In the genomic region with DNA sequence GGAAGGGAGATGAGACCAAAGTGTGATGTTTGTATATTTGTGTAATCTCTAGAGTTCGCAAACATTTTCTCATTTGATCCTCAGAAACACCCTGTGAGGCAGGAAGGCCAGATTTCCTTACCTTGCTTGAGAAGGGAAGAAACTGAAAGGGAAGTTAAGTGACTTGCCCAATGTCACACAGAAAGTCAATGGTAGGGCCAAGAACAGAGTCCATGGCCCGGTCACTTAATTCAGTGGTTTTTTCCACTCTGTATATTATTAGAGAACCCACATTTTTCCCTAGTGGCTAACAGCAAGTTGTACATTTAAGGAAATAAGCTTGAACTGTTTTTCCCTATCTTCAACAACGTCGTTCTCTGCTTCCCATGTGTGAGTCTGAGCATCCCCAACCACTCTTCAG, we compare ENCODE assay signal across 11 cellular contexts. TPM values are rescaled to one million over a fixed set of nuclear protein-coding genes. Genes with fewer than 3 reads are reported as not detected.
DNase-seq lines count a peak whose midpoint lies in the region; ATAC-seq lines count a peak whose summit lies in the region.
"Had no signal": no experiment of that assay in that cellular context is flagged by ENCODE, and none has a peak within 500 bp of the region (broad histone marks: within the 10 kb centered on the region; RNA-seq: fewer than 3 reads in every experiment).

No MANE protein-coding gene starts in this region.

- H3K14ac ChIP-seq in mesenchymal stem cell (ENCODE audit: low read length in 2 of 2), result no peak overlapping the region

- no peak overlapping the region for H3K4me2 ChIP-seq in mesenchymal stem cell (ENCODE audit: low read length, poor library complexity, severe bottlenecking)

- H3K27me3 ChIP-seq in mesenchymal stem cell (ENCODE audit: control insufficient read depth in 1 of 2, insufficient read depth in 1 of 2, low read length in 2 of 2) (no peaks in the 10 kb centered on the region), H7 (ENCODE audit: control insufficient read depth, insufficient read depth, low read length) (no peaks in the 10 kb centered on the region)

- no peaks in the 10 kb centered on the region for H3K27me3 Mint-ChIP-seq in stimulated activated naive CD8-positive, alpha-beta T cell treated with anti-CD3 and anti-CD28 coated beads, Interleukin-15, Interleukin-2, amounts not matched to agents 100 ng/mL and 50 ng/mL, for 24 hours
- H3K27me3 Mint-ChIP-seq in activated naive CD8-positive, alpha-beta T cell treated with anti-CD3 and anti-CD28 coated beads, Interleukin-2, amount 10 ng/mL, durations not matched to agents 7 days and 5 days, result peaks cover 2% of the 10 kb centered on the region
- H3K27me3 Mint-ChIP-seq: type B pancreatic cell had no signal

- no peaks in the 10 kb centered on the region for H3K4me1 ChIP-seq in mesenchymal stem cell (ENCODE audit: control insufficient read depth, insufficient read depth, low read depth, low read length)

- H3K9ac ChIP-seq in mesenchymal stem cell (ENCODE audit: low read length), result no peak overlapping the region

- no peak overlapping the region for H2BK5ac ChIP-seq in mesenchymal stem cell (ENCODE audit: low read depth, low read length, poor library complexity, severe bottlenecking)

- H2BK120ac ChIP-seq in mesenchymal stem cell (ENCODE audit: low read depth, low read length), result no peak overlapping the region

- H3K4ac ChIP-seq in mesenchymal stem cell (ENCODE audit: low read depth in 1 of 2, low read length in 2 of 2), result no peak overlapping the region

- H4K8ac ChIP-seq in mesenchymal stem cell (ENCODE audit: low read length), result no peak overlapping the region

- H3K36me3 Mint-ChIP-seq in stimulated activated naive CD8-positive, alpha-beta T cell treated with anti-CD3 and anti-CD28 coated beads, Interleukin-15, Interleukin-2, amounts not matched to agents 100 ng/mL and 50 ng/mL, for 24 hours (ENCODE audit: low read depth), result no peaks in the 10 kb centered on the region
- H3K36me3 Mint-ChIP-seq in activated naive CD8-positive, alpha-beta T cell treated with anti-CD3 and anti-CD28 coated beads, Interleukin-2, amount 10 ng/mL, durations not matched to agents 7 days and 5 days, result peaks cover 2% of the 10 kb centered on the region
- H3K36me3 Mint-ChIP-seq: type B pancreatic cell had no signal

- no peak overlapping the region for H2AK5ac ChIP-seq in mesenchymal stem cell (ENCODE audit: low read length, severe bottlenecking)

- H3K4me1 Mint-ChIP-seq in stimulated activated naive CD8-positive, alpha-beta T cell treated with anti-CD3 and anti-CD28 coated beads, Interleukin-15, Interleukin-2, amounts not matched to agents 100 ng/mL and 50 ng/mL, for 24 hours (ENCODE audit: low read depth), result peaks cover 22% of the 10 kb centered on the region
- peaks cover 18% of the 10 kb centered on the region for H3K4me1 Mint-ChIP-seq in activated naive CD8-positive, alpha-beta T cell treated with anti-CD3 and anti-CD28 coated beads, Interleukin-2, amount 10 ng/mL, durations not matched to agents 7 days and 5 days

- H3K23ac ChIP-seq in mesenchymal stem cell (ENCODE audit: low read length in 2 of 2), result no peak overlapping the region

- no peaks in the 10 kb centered on the region for H3K79me1 ChIP-seq in mesenchymal stem cell (replicated peaks; ENCODE audit: low read length, poor library complexity, severe bottlenecking)

- H3K27ac ChIP-seq in mesenchymal stem cell (ENCODE audit: low read length, poor library complexity, severe bottlenecking), result no peak overlapping the region

- no peak overlapping the region for H2BK12ac ChIP-seq in mesenchymal stem cell (ENCODE audit: low read length in 2 of 2)

- no peaks in the 10 kb centered on the region for H3K9me3 ChIP-seq in mesenchymal stem cell (ENCODE audit: control insufficient read depth, low read length)

- 91% methylated on average over 4 of the region's 4 CpGs for WGBS in mesenchymal stem cell

- H3K9me3 Mint-ChIP-seq in stimulated activated naive CD8-positive, alpha-beta T cell treated with anti-CD3 and anti-CD28 coated beads, Interleukin-15, Interleukin-2, amounts not matched to agents 100 ng/mL and 50 ng/mL, for 24 hours, result no peaks in the 10 kb centered on the region
- no peaks in the 10 kb centered on the region for H3K9me3 Mint-ChIP-seq in activated naive CD8-positive, alpha-beta T cell treated with anti-CD3 and anti-CD28 coated beads, Interleukin-2, amount 10 ng/mL, durations not matched to agents 7 days and 5 days
- H3K9me3 Mint-ChIP-seq: nephron; T-helper 1 cell treated with Interleukin-12 subunit alpha and Interleukin-12 subunit beta and Interleukin-4 antibody, amounts not matched to agents 30 μg/mL and 1 μg/mL, for 36 hours; type B pancreatic cell had no signal

- no peaks in the 10 kb centered on the region for H3K36me3 ChIP-seq in mesenchymal stem cell (ENCODE audit: control insufficient read depth in 1 of 2, insufficient read depth in 2 of 2, low read depth in 1 of 2, low read length in 2 of 2)
- no peaks in the 10 kb centered on the region for H3K36me3 ChIP-seq in H7 (replicated peaks; ENCODE audit: control insufficient read depth, insufficient read depth, low read length)

- H3K27ac Mint-ChIP-seq in stimulated activated naive CD8-positive, alpha-beta T cell treated with anti-CD3 and anti-CD28 coated beads, Interleukin-15, Interleukin-2, amounts not matched to agents 100 ng/mL and 50 ng/mL, for 24 hours, result peak overlapping the region; percentile 57
- peak overlapping the region; percentile 97 for H3K27ac Mint-ChIP-seq in activated naive CD8-positive, alpha-beta T cell treated with anti-CD3 and anti-CD28 coated beads, Interleukin-2, amount 10 ng/mL, durations not matched to agents 7 days and 5 days
- H3K27ac Mint-ChIP-seq: nephron; T-helper 1 cell treated with Interleukin-12 subunit alpha and Interleukin-12 subunit beta and Interleukin-4 antibody, amounts not matched to agents 30 μg/mL and 1 μg/mL, for 36 hours; type B pancreatic cell had no signal

- no peak overlapping the region for H2BK15ac ChIP-seq in mesenchymal stem cell (ENCODE audit: low read depth, poor library complexity, severe bottlenecking)

- no peak overlapping the region for H4K91ac ChIP-seq in mesenchymal stem cell (ENCODE audit: low read length)

- POLR2A ChIA-PET in activated naive CD8-positive, alpha-beta T cell treated with anti-CD3 and anti-CD28 coated beads, Interleukin-2, amount 10 ng/mL, durations not matched to agents 7 days and 5 days (lab: Charles Lee), result no interaction called here

- H3K18ac ChIP-seq in mesenchymal stem cell (ENCODE audit: low read depth in 1 of 2, low read length in 2 of 2), result no peak overlapping the region

- H2AFZ ChIP-seq in mesenchymal stem cell (ENCODE audit: low read depth, low read length), result no peak overlapping the region

- no peak for ATAC-seq in stimulated activated naive CD8-positive, alpha-beta T cell treated with anti-CD3 and anti-CD28 coated beads, Interleukin-15, Interleukin-2, amounts not matched to agents 100 U/mL and 50 U/mL, for 24 hours
- peak; percentile 12 for ATAC-seq in HG03064 (IDR thresholded peaks at IDR 0.05; ENCODE audit: low read depth, unreplicated experiment)
- peak; percentile 4 for ATAC-seq in activated naive CD8-positive, alpha-beta T cell treated with anti-CD3 and anti-CD28 coated beads, Interleukin-2, amount 10 ng/mL, durations not matched to agents 7 days and 5 days (ENCODE audit: low read depth)

- H3K4me3 ChIP-seq in mesenchymal stem cell (ENCODE audit: insufficient read depth in 1 of 2, low read depth in 1 of 2, low read length in 2 of 2), result no peak overlapping the region
- H3K4me3 ChIP-seq in H7 (ENCODE audit: insufficient read depth, low read depth, low read length), result no peak overlapping the region

- no peak overlapping the region for H3K4me3 Mint-ChIP-seq in stimulated activated naive CD8-positive, alpha-beta T cell treated with anti-CD3 and anti-CD28 coated beads, Interleukin-15, Interleukin-2, amounts not matched to agents 100 ng/mL and 50 ng/mL, for 24 hours
- peak overlapping the region; percentile 87 for H3K4me3 Mint-ChIP-seq in activated naive CD8-positive, alpha-beta T cell treated with anti-CD3 and anti-CD28 coated beads, Interleukin-2, amount 10 ng/mL, durations not matched to agents 7 days and 5 days
- H3K4me3 Mint-ChIP-seq: nephron; T-helper 1 cell treated with Interleukin-12 subunit alpha and Interleukin-12 subunit beta and Interleukin-4 antibody, amounts not matched to agents 30 μg/mL and 1 μg/mL, for 36 hours; type B pancreatic cell had no signal

- DNase-seq in stimulated activated naive CD8-positive, alpha-beta T cell treated with anti-CD3 and anti-CD28 coated beads, Interleukin-15, Interleukin-2, amounts not matched to agents 100 U/mL and 50 U/mL, for 24 hours, result no peak
- no peak for DNase-seq in activated naive CD8-positive, alpha-beta T cell treated with anti-CD3 and anti-CD28 coated beads, Interleukin-2, amount 10 ng/mL, durations not matched to agents 7 days and 5 days
- DNase-seq in mesenchymal stem cell (no peak), H7 (no peak), NCI-H2081 treated with DMSO at 0.1 percent for 48 hours (lab: John Stamatoyannopoulos, UW) (no peak)
- DNase-seq in activated effector memory CD4-positive, alpha-beta T cell treated with Interleukin-2 at 50 U/mL for 16 hours, result no peak

RNA-seq across cellular contexts. Expression of a gene that starts 25.6 kb away (rescaled TPM):
- total RNA-seq in activated naive CD8-positive, alpha-beta T cell treated with anti-CD3 and anti-CD28 coated beads, Interleukin-2, amount 10 ng/mL, durations not matched to agents 7 days and 5 days, result 10 to 100 TPM; 13.3 to 16.2 TPM
- 29.9 TPM for polyA plus RNA-seq in mesenchymal stem cell (2013, experiment 1 of 2)
- polyA plus RNA-seq in mesenchymal stem cell (2013, experiment 2 of 2), result 31.3 TPM
- 27.8 and 31.2 TPM in 2 replicates for total RNA-seq in H7 (2014; rRNA removed; shearing (Covaris generic))
